Comparison of ENCODE assay signal across 7 cellular contexts in genomic region chr3:193240850-193241706, GRCh38. TPM values are rescaled to one million over a fixed set of nuclear protein-coding genes. Genes with fewer than 3 reads are reported as not detected.
DNase-seq lines count a peak whose midpoint lies in the region; ATAC-seq, FAIRE-seq and TF ChIP-seq lines count a peak whose summit lies in the region.

PLAAT1 (plus strand) TSS chr3:193241222; CDS start chr3:193255651, 14,429 bp downstream.

- peaks cover 33% of the 10 kb centered on the region for H3K27me3 Mint-ChIP-seq in activated T-cell treated with anti-CD3 and anti-CD28 coated beads, Interleukin-2, amount 50 U/mL, for 4 hours (ENCODE audit: low read depth)

- no peak for FAIRE-seq in GM12892 (lab: Jason Lieb, UNC)

- DNase-seq in GM12892 (ENCODE audit: insufficient read length) (peak; percentile 36), NCI-H2107 (lab: John Stamatoyannopoulos, UW) (peak; percentile 88), globus pallidus (ENCODE audit: low spot score) (peak; percentile 54), omental fat pad (ENCODE audit: low spot score) (no peak), HuH-7 (ENCODE audit: low spot score) (no peak)
- no peak for DNase-seq in activated T-cell treated with anti-CD3 and anti-CD28 coated beads, Interleukin-2, amount 50 U/mL, for 4 hours

- no peak for TF ChIP-seq CTCF in omental fat pad (IDR thresholded peaks at IDR 0.05)

- H3K9me3 Mint-ChIP-seq in activated T-cell treated with anti-CD3 and anti-CD28 coated beads, Interleukin-2, amount 50 U/mL, for 4 hours = no peaks in the 10 kb centered on the region

- H3K4me1 Mint-ChIP-seq in activated T-cell treated with anti-CD3 and anti-CD28 coated beads, Interleukin-2, amount 50 U/mL, for 4 hours (ENCODE audit: low read depth) = peaks cover 2% of the 10 kb centered on the region

- H3K4me3 Mint-ChIP-seq in activated T-cell treated with anti-CD3 and anti-CD28 coated beads, Interleukin-2, amount 50 U/mL, for 4 hours = no peak within 1 kb of the TSS

- no peak for TF ChIP-seq POLR2A in GM12892 (IDR thresholded peaks at IDR 0.05; ENCODE audit: low read depth, low read length)

- ATAC-seq in HG02588 (IDR thresholded peaks at IDR 0.05; ENCODE audit: unreplicated experiment) = peak; percentile 66
- ATAC-seq in activated T-cell treated with anti-CD3 and anti-CD28 coated beads, Interleukin-2, amount 50 U/mL, for 4 hours = peak; percentile 70 to 77
- peak; percentile 84 for ATAC-seq in omental fat pad (ENCODE audit: low FRiP score)

- H3K36me3 Mint-ChIP-seq in activated T-cell treated with anti-CD3 and anti-CD28 coated beads, Interleukin-2, amount 50 U/mL, for 4 hours (ENCODE audit: insufficient read depth) = no peaks in the 10 kb centered on the region

RNA-seq across cellular contexts. Expression of gene PLAAT1, which starts in this region (rescaled TPM):
- polyA plus RNA-seq in GM12892 (2012; ENCODE audit: missing spikeins) = not detected
- under 1 TPM in 1 of 3 donors, not detected in 2; 0.55 TPM for total RNA-seq in activated T-cell treated with anti-CD3 and anti-CD28 coated beads, Interleukin-2, amount 50 U/mL, for 4 hours
- under 1 TPM in 1 of 4 donors, not detected in 3; 0.56 TPM for total RNA-seq in omental fat pad

Comparison
In these comparisons a context has a peak if more than half of its experiments do, and no peak if none do; other contexts are left out.
1. Peak in ATAC-seq in activated T-cell treated with anti-CD3 and anti-CD28 coated beads, Interleukin-2, amount 50 U/mL, for 4 hours; RNA of the gene not detected or under 1 TPM.
2. Peak in ATAC-seq in omental fat pad; RNA of the gene not detected or under 1 TPM.
3. DNase-seq: peak in GM12892 (single experiment), NCI-H2107 (single experiment) and globus pallidus (single experiment); none in activated T-cell treated with anti-CD3 and anti-CD28 coated beads, Interleukin-2, amount 50 U/mL, for 4 hours (single experiment), omental fat pad (single experiment) and HuH-7 (single experiment).
4. Peak in every context shown above with its lines, with median percentiles within 50 percentile points of each other: ATAC-seq.